Comparison of ENCODE assay signal across 13 cellular contexts in the genomic region with DNA sequence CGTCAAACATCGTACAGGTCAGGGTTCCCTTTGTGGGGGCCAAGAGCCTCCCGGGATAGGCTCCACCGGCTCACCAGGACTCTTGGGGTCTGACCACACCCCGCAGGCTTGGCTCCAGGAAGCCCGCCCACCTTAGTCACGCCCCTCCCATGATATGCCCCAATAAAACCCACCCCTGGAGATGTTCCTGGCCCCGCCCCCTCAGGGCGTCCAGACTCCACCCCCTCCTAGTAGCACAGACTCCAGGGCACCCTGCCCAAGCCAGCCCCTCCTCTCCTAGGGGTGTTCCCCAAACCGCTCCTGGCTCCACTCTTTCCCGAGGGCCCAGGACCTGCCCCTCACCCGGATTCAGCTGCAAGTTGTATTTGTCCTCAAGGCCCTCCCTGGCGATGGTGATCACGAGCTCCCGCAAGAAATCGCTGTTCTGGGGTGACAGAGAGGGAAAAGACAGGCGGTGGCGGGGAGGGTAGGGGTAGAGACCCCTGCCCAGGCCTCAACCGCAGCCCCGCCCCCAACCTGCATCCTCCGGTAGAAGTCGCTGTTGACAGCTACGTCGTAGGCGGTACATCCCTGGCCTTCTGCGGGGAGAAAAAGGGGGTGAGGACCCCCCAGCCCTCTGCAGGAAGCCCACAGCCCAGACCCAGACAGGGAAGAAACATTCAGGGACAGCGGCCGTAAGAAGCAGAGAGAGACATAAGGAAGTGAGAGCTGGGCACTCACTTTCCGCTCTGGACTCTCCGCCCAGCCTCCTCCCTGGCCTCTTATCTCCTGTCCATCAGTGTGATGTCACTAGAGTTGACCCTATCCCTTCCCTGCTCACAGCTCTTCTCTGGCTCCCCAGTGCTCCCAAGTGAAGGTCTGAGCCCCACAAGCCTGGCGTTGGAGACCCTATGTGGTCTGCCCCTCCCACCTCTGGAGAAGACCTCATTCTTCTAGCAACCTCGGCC. TPM values are rescaled to one million over a fixed set of nuclear protein-coding genes. Genes with fewer than 3 reads are reported as not detected.
A peak's percentile ranks its signal among the peaks of the same experiment; 100 is the strongest.
DNase-seq lines count a peak whose midpoint lies in the region; ATAC-seq and TF ChIP-seq lines count a peak whose summit lies in the region.
"Had no signal": no experiment of that assay in that cellular context is flagged by ENCODE, and none has a peak within 500 bp of the region (broad histone marks: within the 10 kb centered on the region; RNA-seq: fewer than 3 reads in every experiment).

No MANE protein-coding gene starts in this region.

- H3K36me3 ChIP-seq in breast epithelium (no peaks in the 10 kb centered on the region), SJCRH30 (peaks cover 6% of the 10 kb centered on the region; the same call in 1 of the 2 replicates), subcutaneous abdominal adipose tissue (ENCODE audit: control insufficient read depth in 5 of 5, insufficient read depth in 5 of 5, low read length in 5 of 5) (peaks cover 0 to 22% (median 7%) of the 10 kb centered on the region in 5 donors)

- H3K4me3 ChIP-seq in breast epithelium (no peak overlapping the region), SJCRH30 (no peak overlapping the region), fibroblast of pulmonary artery (replicated peaks; ENCODE audit: low read depth, low read length) (no peak overlapping the region), subcutaneous abdominal adipose tissue (ENCODE audit: low read depth in 1 of 5, low read length in 5 of 5) (peak overlapping the region in 3 of 5 donors; percentile 12 to 33 (median 18))

- TF ChIP-seq CTCF in MCF 10A (IDR thresholded peaks at IDR 0.05; ENCODE audit: unreplicated experiment) (no peak), breast epithelium (IDR thresholded peaks at IDR 0.05) (no peak), fibroblast of pulmonary artery (IDR thresholded peaks at IDR 0.05; ENCODE audit: low read length, missing control alignments) (no peak)

- intact Hi-C loops in MCF 10A (cut with micrococcal nuclease): no loop called here
- intact Hi-C loops in breast epithelium (cut with DNase I; ENCODE audit: low total_unique reads): no loop called here

- POLR2A ChIA-PET in MCF 10A (lab: Yijun Ruan, JAX): interaction anchor here (0.6 to 0.7 kb wide), 2 partner anchors 49 to 56 kb away, joined by 3 read pairs; no protein-coding TSS in a partner anchor

- CTCF ChIA-PET in MCF 10A (lab: Yijun Ruan, JAX): interaction anchor here (0.5 to 1.4 kb wide), 2 partner anchors 56 to 192 kb away, joined by 3 to 6 read pairs; no protein-coding TSS in a partner anchor

- peak overlapping the region in 1 of 5 donors; percentile 20 for H3K9ac ChIP-seq in subcutaneous abdominal adipose tissue (ENCODE audit: low read length in 5 of 5)

- DNase-seq in MCF 10A (ENCODE audit: unreplicated experiment) (peak; percentile 26), breast epithelium (ENCODE audit: low spot score in 2 of 2) (no peak), SJCRH30 (peak; percentile 74 to 75), fibroblast of pulmonary artery (ENCODE audit: low read depth) (peak; percentile 21), SIG-M5 treated with dmso at 0.1 percent for 504 hours (lab: John Stamatoyannopoulos, UW; ENCODE audit: unreplicated experiment) (no peak)
- DNase-seq: amniotic stem cell, COR-L47, NCI-H1092 had no signal

- H3K9me3 Mint-ChIP-seq in MCF 10A (ENCODE audit: unreplicated experiment): no peaks in the 10 kb centered on the region

- H3K27ac ChIP-seq in breast epithelium (peak overlapping the region in 1 of 2 donors; percentile 21), SJCRH30 (no peak overlapping the region), subcutaneous abdominal adipose tissue (ENCODE audit: low read depth, low read length) (no peak overlapping the region)

- BruUV-seq in MCF 10A (replicated peaks; lab: Mats Ljungman, UMichigan): no TSS peak

- no peak overlapping the region for H3K4me3 Mint-ChIP-seq in MCF 10A (ENCODE audit: unreplicated experiment)

- H3K4me1 ChIP-seq in breast epithelium (peaks cover 4 to 8% of the 10 kb centered on the region in 2 donors), SJCRH30 (no peaks in the 10 kb centered on the region), subcutaneous abdominal adipose tissue (ENCODE audit: control insufficient read depth in 5 of 5, insufficient read depth in 5 of 5, low read length in 5 of 5) (peaks cover 3 to 41% (median 24%) of the 10 kb centered on the region in 5 donors)

- H3K27ac Mint-ChIP-seq in MCF 10A (ENCODE audit: low read depth, unreplicated experiment): no peak overlapping the region

- H3K27me3 ChIP-seq in breast epithelium: no peaks in the 10 kb centered on the region
- no peaks in the 10 kb centered on the region for H3K27me3 ChIP-seq in SJCRH30
- no peaks in the 10 kb centered on the region for H3K27me3 ChIP-seq in subcutaneous abdominal adipose tissue (ENCODE audit: control insufficient read depth in 5 of 5, insufficient read depth in 4 of 5, low read length in 5 of 5)

- TF ChIP-seq POLR2A in breast epithelium (IDR thresholded peaks at IDR 0.05): no peak

- ATAC-seq in HG02840 (IDR thresholded peaks at IDR 0.05; ENCODE audit: low FRiP score, unreplicated experiment) (no peak), GM21737 (IDR thresholded peaks at IDR 0.05; ENCODE audit: unreplicated experiment) (no peak)

- peaks cover 2% of the 10 kb centered on the region for H3K27me3 Mint-ChIP-seq in MCF 10A (ENCODE audit: insufficient read depth, unreplicated experiment)

- H3K36me3 Mint-ChIP-seq in MCF 10A (ENCODE audit: insufficient read depth, unreplicated experiment): peaks cover 45% of the 10 kb centered on the region

- peaks cover 21% of the 10 kb centered on the region for H3K4me1 Mint-ChIP-seq in MCF 10A (ENCODE audit: insufficient read depth, unreplicated experiment)

- H3K9me3 ChIP-seq in breast epithelium: no peaks in the 10 kb centered on the region
- H3K9me3 ChIP-seq in SJCRH30 (replicated peaks): no peaks in the 10 kb centered on the region
- no peaks in the 10 kb centered on the region for H3K9me3 ChIP-seq in subcutaneous abdominal adipose tissue (ENCODE audit: control insufficient read depth in 5 of 5, low read length in 5 of 5)

RNA-seq across cellular contexts. Expression of a gene that starts 3.9 kb away (rescaled TPM):
- total RNA-seq in MCF 10A (2022) (86.3 and 116 TPM in 2 replicates), breast epithelium (100 to 1,000 TPM in 2 of 3 donors, 10 to 100 TPM in 1; 94.4 to 121 (median 106) TPM)
- total RNA-seq in SJCRH30 (2014; rRNA removed; shearing (Covaris generic)): 68.4 and 83.4 TPM in 2 replicates

RNA-seq across cellular contexts. Expression of a gene that starts 5.3 kb away (rescaled TPM):
- total RNA-seq in MCF 10A (2022): 28.4 and 34.2 TPM in 2 replicates
- 10 to 100 TPM; 20.6 to 34.4 (median 32.2) TPM for total RNA-seq in breast epithelium
- 11.0 and 12.3 TPM in 2 replicates for total RNA-seq in SJCRH30 (2014; rRNA removed; shearing (Covaris generic))

RNA-seq across cellular contexts. Expression of a gene that starts 6.4 kb away (rescaled TPM):
- total RNA-seq in MCF 10A (2022) (not detected in 2 replicates), breast epithelium (1 to 10 TPM in 1 of 3 donors, under 1 TPM in 2; 0.44 to 4.3 (median 0.98) TPM)
- 0.18 TPM in 1 of 2 replicates, not detected in the other for total RNA-seq in SJCRH30 (2014; rRNA removed; shearing (Covaris generic))

RNA-seq across cellular contexts. Expression of a gene that starts 22.6 kb away (rescaled TPM):
- total RNA-seq in MCF 10A (2022) (not detected in 2 replicates), breast epithelium (not detected)
- total RNA-seq in SJCRH30 (2014; rRNA removed; shearing (Covaris generic)): not detected in 2 replicates
- total RNA-seq: mucosa of gallbladder; T-helper 1 cell treated with Interleukin-12 subunit alpha and Interleukin-12 subunit beta and Interleukin-4 antibody, amounts not matched to agents 30 ng/mL and 1 ng/mL, for 36 hours had no signal

RNA-seq across cellular contexts. Expression of a gene that starts 24.5 kb away (rescaled TPM):
- total RNA-seq in MCF 10A (2022): not detected in 2 replicates
- not detected for total RNA-seq in breast epithelium
- total RNA-seq in SJCRH30 (2014; rRNA removed; shearing (Covaris generic)): not detected in 2 replicates
- total RNA-seq: mucosa of gallbladder; T-helper 1 cell treated with Interleukin-12 subunit alpha and Interleukin-12 subunit beta and Interleukin-4 antibody, amounts not matched to agents 30 ng/mL and 1 ng/mL, for 36 hours had no signal

Comparison
In these comparisons a context has a peak if more than half of its experiments do, and no peak if none do; other contexts are left out.
1. DNase-seq: peak in MCF 10A (single experiment), SJCRH30 (2 of 2) and fibroblast of pulmonary artery (single experiment); none in breast epithelium (0 of 2) and SIG-M5 treated with dmso at 0.1 percent for 504 hours (single experiment).
2. H3K4me3 ChIP-seq: peak in subcutaneous abdominal adipose tissue (3 of 5); none in breast epithelium (0 of 3), SJCRH30 (single experiment) and fibroblast of pulmonary artery (single experiment).